8 cellular contexts compared by ENCODE assay signal in genomic region chr16:29614691-29615314, GRCh38. TPM values are rescaled to one million over a fixed set of nuclear protein-coding genes. Genes with fewer than 3 reads are reported as not detected.
DNase-seq lines count a peak whose midpoint lies in the region; TF ChIP-seq lines count a peak whose summit lies in the region.
"Not testable (repeated sequence)": the region's sequence is repeated elsewhere in the genome, so short reads cannot be mapped to it uniquely, and the experiment has no call there.
"Had no signal": no experiment of that assay in that cellular context is flagged by ENCODE, and none has a peak within 500 bp of the region (broad histone marks: within the 10 kb centered on the region; RNA-seq: fewer than 3 reads in every experiment).

No MANE protein-coding gene starts in this region.

- H2BK5ac ChIP-seq in mesenchymal stem cell (ENCODE audit: low read depth, low read length, poor library complexity, severe bottlenecking): not testable (repeated sequence)

- not testable (repeated sequence) for H2AK5ac ChIP-seq in mesenchymal stem cell (ENCODE audit: low read length, severe bottlenecking)

- H3K27ac ChIP-seq in cardiac muscle cell (peak overlapping the region; percentile 79), mesenchymal stem cell (ENCODE audit: low read length, poor library complexity, severe bottlenecking) (peak overlapping the region; percentile 88)

- 8% methylated on average over 17 of the region's 22 CpGs for WGBS in mesenchymal stem cell

- not testable (repeated sequence) for TF ChIP-seq CTCF in astrocyte of the spinal cord (IDR thresholded peaks at IDR 0.05; ENCODE audit: low read depth, low read length); cardiac muscle cell (IDR thresholded peaks at IDR 0.05; ENCODE audit: low read depth, low read length)

- H3K27me3 ChIP-seq in MG63; cardiac muscle cell; mesenchymal stem cell (ENCODE audit: control insufficient read depth in 1 of 2, insufficient read depth in 1 of 2, low read length in 2 of 2): not testable (repeated sequence)

- H3K4me2 ChIP-seq in mesenchymal stem cell (ENCODE audit: low read length, poor library complexity, severe bottlenecking): peak overlapping the region; percentile 34

- not testable (repeated sequence) for H2BK15ac ChIP-seq in mesenchymal stem cell (ENCODE audit: low read depth, poor library complexity, severe bottlenecking)

- not testable (repeated sequence) for H3K36me3 ChIP-seq in MG63; cardiac muscle cell; mesenchymal stem cell (ENCODE audit: control insufficient read depth in 1 of 2, insufficient read depth in 2 of 2, low read depth in 1 of 2, low read length in 2 of 2)

- peak overlapping the region in 1 of 2 experiments; percentile 62 for H3K18ac ChIP-seq in mesenchymal stem cell (ENCODE audit: low read depth in 1 of 2, low read length in 2 of 2)

- not testable (repeated sequence) for H2BK12ac ChIP-seq in mesenchymal stem cell (ENCODE audit: low read length in 2 of 2)

- not testable (repeated sequence) for H3K4ac ChIP-seq in mesenchymal stem cell (ENCODE audit: low read depth in 1 of 2, low read length in 2 of 2)

- peak; percentile 45 for DNase-seq in ELR (ENCODE audit: low read depth)
- peak; percentile 34 for DNase-seq in MG63
- peak; percentile 69 for DNase-seq in SK-MEL-5 (ENCODE audit: low read depth, low spot score)
- DNase-seq in astrocyte of the spinal cord (ENCODE audit: low read depth, low spot score): peak; percentile 64
- peak; percentile 25 to 61 for DNase-seq in cardiac muscle cell (ENCODE audit: low read depth in 1 of 2, low spot score in 1 of 2)
- peak; percentile 44 for DNase-seq in mesenchymal stem cell
- DNase-seq in pons (ENCODE audit: low spot score): peak; percentile 34

- not testable (repeated sequence) for H3K4me3 ChIP-seq in MG63; astrocyte of the spinal cord (ENCODE audit: low read depth, low read length); cardiac muscle cell; mesenchymal stem cell (ENCODE audit: insufficient read depth in 1 of 2, low read depth in 1 of 2, low read length in 2 of 2)

- not testable (repeated sequence) for H3K79me1 ChIP-seq in mesenchymal stem cell (replicated peaks; ENCODE audit: low read length, poor library complexity, severe bottlenecking)

- not testable (repeated sequence) for H3K14ac ChIP-seq in mesenchymal stem cell (ENCODE audit: low read length in 2 of 2)

- H3K4me1 ChIP-seq in cardiac muscle cell (ENCODE audit: low read depth): not testable (repeated sequence)
- H3K4me1 ChIP-seq in mesenchymal stem cell (ENCODE audit: control insufficient read depth, insufficient read depth, low read depth, low read length): peaks cover 11% of the 10 kb centered on the region

- H2BK120ac ChIP-seq in mesenchymal stem cell (ENCODE audit: low read depth, low read length): not testable (repeated sequence)

- H3K23ac ChIP-seq in mesenchymal stem cell (ENCODE audit: low read length in 2 of 2): not testable (repeated sequence)

- in situ Hi-C loops in SK-MEL-5 (cut with HindIII; ENCODE audit: low pct_unique_long_range_greater_than_20kb, low sequenced_read_pairs); astrocyte of the spinal cord (cut with HindIII; ENCODE audit: low sequenced_read_pairs): not testable (repeated sequence)

- not testable (repeated sequence) for H4K8ac ChIP-seq in mesenchymal stem cell (ENCODE audit: low read length)

- not testable (repeated sequence) for H4K91ac ChIP-seq in mesenchymal stem cell (ENCODE audit: low read length)

- peak overlapping the region; percentile 51 for H2AFZ ChIP-seq in mesenchymal stem cell (ENCODE audit: low read depth, low read length)

- H3K9me3 ChIP-seq in MG63; cardiac muscle cell (ENCODE audit: low read depth); mesenchymal stem cell (ENCODE audit: control insufficient read depth, low read length): not testable (repeated sequence)

- H3K9ac ChIP-seq in mesenchymal stem cell (ENCODE audit: low read length): not testable (repeated sequence)

RNA-seq across cellular contexts. Expression of gene SPN, which starts 48.2 kb away (rescaled TPM):
- not detected in 2 replicates for total RNA-seq in MG63 (2014; rRNA removed; shearing (Covaris generic); ENCODE audit: low replicate concordance)
- not detected in 2 replicates for total RNA-seq in SK-MEL-5 (2014; rRNA removed; shearing (Covaris generic))
- polyA plus RNA-seq in SK-MEL-5 (2015; cell fraction: cytosol; rRNA removed): 0.08 TPM in 1 of 2 replicates, not detected in the other
- not detected in 2 replicates for polyA plus RNA-seq in SK-MEL-5 (2015; cell fraction: nucleus; rRNA removed)
- 0.60 and 1.5 TPM in 2 replicates for total RNA-seq in cardiac muscle cell
- polyA plus RNA-seq in cardiac muscle cell: 0.85 and 1.1 TPM in 2 replicates
- 0.01 TPM for polyA plus RNA-seq in mesenchymal stem cell (2013, experiment 1 of 2)
- polyA plus RNA-seq in mesenchymal stem cell (2013, experiment 2 of 2): not detected
- total RNA-seq: NCI-H460 had no signal
